1 cellular context compared by ENCODE assay signal in genomic region chr1:2585318-2586092, GRCh38.
TF ChIP-seq lines count a peak whose summit lies in the region.

No MANE protein-coding gene starts in this region.

TF ChIP-seq in HepG2, 621 proteins besides CTCF, POLR2A, EP300 and RAD21 (continued from another document):
- TF ChIP-seq GABPB1 (CRISPR knock-in tag; IDR thresholded peaks at IDR 0.05): peak; percentile 90
- 0 out of 2 replicates have a peak, but pooled peaks have one; percentile 17 for TF ChIP-seq ZNF430 (CRISPR knock-in tag; IDR thresholded peaks at IDR 0.05)
- peak; percentile 58 for TF ChIP-seq POLR2AphosphoS5 (IDR thresholded peaks at IDR 0.05; ENCODE audit: low read depth, low read length)
- TF ChIP-seq ZSCAN12 (CRISPR knock-in tag; IDR thresholded peaks at IDR 0.05): no peak
- TF ChIP-seq ZNF674 (CRISPR knock-in tag; IDR thresholded peaks at IDR 0.05; ENCODE audit: low read depth): no peak
- TF ChIP-seq KLF16 (CRISPR knock-in tag; IDR thresholded peaks at IDR 0.05): no peak
- no peak for TF ChIP-seq NPAS2 (CRISPR knock-in tag; IDR thresholded peaks at IDR 0.05; ENCODE audit: borderline replicate concordance)
- TF ChIP-seq AGO2 (optimal IDR thresholded peaks at IDR 0.05; ENCODE audit: low read depth, low read length): peak; percentile 72
- TF ChIP-seq SALL1 (CRISPR knock-in tag; IDR thresholded peaks at IDR 0.05): peak; percentile 20; the same call in 1 of the 2 replicates
- TF ChIP-seq TFE3 (CRISPR knock-in tag; IDR thresholded peaks at IDR 0.05): peak; percentile 8; the same call in 1 of the 2 replicates
- no peak for TF ChIP-seq FOXM1 (CRISPR knock-in tag; IDR thresholded peaks at IDR 0.05)
- TF ChIP-seq ZNF605 (CRISPR knock-in tag; IDR thresholded peaks at IDR 0.05): no peak
- 0 out of 2 replicates have a peak, but pooled peaks have one; percentile 55 for TF ChIP-seq SRY (CRISPR knock-in tag; IDR thresholded peaks at IDR 0.05)
- TF ChIP-seq PAXIP1 (CRISPR knock-in tag; conservative IDR thresholded peaks at IDR 0.05): peak; percentile 37; the same call in 1 of the 2 replicates
- TF ChIP-seq CREM (IDR thresholded peaks at IDR 0.05): peak; percentile 55
- no peak for TF ChIP-seq CREM (CRISPR knock-in tag; IDR thresholded peaks at IDR 0.05)
- no peak for TF ChIP-seq SP2 (CRISPR knock-in tag; IDR thresholded peaks at IDR 0.05)
- peak; percentile 30; the same call in 1 of the 2 replicates for TF ChIP-seq ZNF574 (CRISPR knock-in tag; IDR thresholded peaks at IDR 0.05)
- peak; percentile 22; the same call in 1 of the 2 replicates for TF ChIP-seq HIC2 (CRISPR knock-in tag; IDR thresholded peaks at IDR 0.05; ENCODE audit: low read depth)
- no peak for TF ChIP-seq RFX3 (CRISPR knock-in tag; IDR thresholded peaks at IDR 0.05)
- TF ChIP-seq DPF2 (CRISPR knock-in tag; IDR thresholded peaks at IDR 0.05; ENCODE audit: borderline replicate concordance, low read depth): no peak
- TF ChIP-seq KLF6 (CRISPR knock-in tag; IDR thresholded peaks at IDR 0.05): no peak
- no peak for TF ChIP-seq RBAK (CRISPR knock-in tag; IDR thresholded peaks at IDR 0.05)
- no peak for TF ChIP-seq JUND (CRISPR knock-in tag; IDR thresholded peaks at IDR 0.05)
- TF ChIP-seq PLRG1 (conservative IDR thresholded peaks at IDR 0.05): no peak
- no peak for TF ChIP-seq GABPA (IDR thresholded peaks at IDR 0.05; ENCODE audit: low read depth, low read length)
- peak; percentile 88 for TF ChIP-seq GABPA (CRISPR knock-in tag; IDR thresholded peaks at IDR 0.05; ENCODE audit: low read depth)
- TF ChIP-seq THAP11 (CRISPR knock-in tag; IDR thresholded peaks at IDR 0.05): peak; percentile 50; the same call in 1 of the 2 replicates
- TF ChIP-seq CCAR2 (optimal IDR thresholded peaks at IDR 0.05; ENCODE audit: low read depth, low read length): no peak
- no peak for TF ChIP-seq ZNF276 (CRISPR knock-in tag; IDR thresholded peaks at IDR 0.05; ENCODE audit: low read depth)
- TF ChIP-seq RORA (CRISPR knock-in tag; IDR thresholded peaks at IDR 0.05): no peak
- TF ChIP-seq FOXK1 (CRISPR knock-in tag; IDR thresholded peaks at IDR 0.05; ENCODE audit: borderline replicate concordance, low read depth): peak; percentile 56; the same call in 1 of the 2 replicates
- peak; percentile 38; the same call in 1 of the 2 replicates for TF ChIP-seq MAZ (IDR thresholded peaks at IDR 0.05; ENCODE audit: borderline replicate concordance, low read depth, low read length)
- TF ChIP-seq MAZ (CRISPR knock-in tag; IDR thresholded peaks at IDR 0.05; ENCODE audit: low read depth): no peak
- TF ChIP-seq ZNF232 (CRISPR knock-in tag; IDR thresholded peaks at IDR 0.05; ENCODE audit: borderline replicate concordance): no peak
- TF ChIP-seq IKZF1 (IDR thresholded peaks at IDR 0.05): no peak
- TF ChIP-seq EZH2 (conservative IDR thresholded peaks at IDR 0.05; ENCODE audit: low read depth, low read length): no peak
- peak; percentile 23; the same call in 1 of the 2 replicates for TF ChIP-seq MED1 (CRISPR knock-in tag; IDR thresholded peaks at IDR 0.05)
- TF ChIP-seq HOXA3 (CRISPR knock-in tag; IDR thresholded peaks at IDR 0.05): peak; percentile 45; the same call in 1 of the 2 replicates
- TF ChIP-seq ZNF317 (CRISPR knock-in tag; IDR thresholded peaks at IDR 0.05): no peak; the same call in 1 of the 2 replicates
- TF ChIP-seq ZGPAT (CRISPR knock-in tag; IDR thresholded peaks at IDR 0.05): 0 out of 2 replicates have a peak, but pooled peaks have one; percentile 28
- no peak for TF ChIP-seq ZXDC (CRISPR knock-in tag; IDR thresholded peaks at IDR 0.05)
- peak; percentile 44; the same call in 1 of the 2 replicates for TF ChIP-seq KDM2A (CRISPR knock-in tag; IDR thresholded peaks at IDR 0.05; ENCODE audit: borderline replicate concordance, low read depth)
- no peak for TF ChIP-seq ZNF136 (CRISPR knock-in tag; IDR thresholded peaks at IDR 0.05; ENCODE audit: low read depth)
- peak; percentile 42 for TF ChIP-seq ETV5 (CRISPR knock-in tag; IDR thresholded peaks at IDR 0.05; ENCODE audit: borderline replicate concordance)
- no peak for TF ChIP-seq YEATS4 (CRISPR knock-in tag; IDR thresholded peaks at IDR 0.05; ENCODE audit: borderline replicate concordance)
- TF ChIP-seq ZSCAN31 (CRISPR knock-in tag; IDR thresholded peaks at IDR 0.05; ENCODE audit: low read depth): no peak
- peak; percentile 41 for TF ChIP-seq ZFY (CRISPR knock-in tag; IDR thresholded peaks at IDR 0.05)
TF ChIP-seq in HepG2: peak in this region for 60.
